ENCODE assay signal across 8 cellular contexts in the genomic region with DNA sequence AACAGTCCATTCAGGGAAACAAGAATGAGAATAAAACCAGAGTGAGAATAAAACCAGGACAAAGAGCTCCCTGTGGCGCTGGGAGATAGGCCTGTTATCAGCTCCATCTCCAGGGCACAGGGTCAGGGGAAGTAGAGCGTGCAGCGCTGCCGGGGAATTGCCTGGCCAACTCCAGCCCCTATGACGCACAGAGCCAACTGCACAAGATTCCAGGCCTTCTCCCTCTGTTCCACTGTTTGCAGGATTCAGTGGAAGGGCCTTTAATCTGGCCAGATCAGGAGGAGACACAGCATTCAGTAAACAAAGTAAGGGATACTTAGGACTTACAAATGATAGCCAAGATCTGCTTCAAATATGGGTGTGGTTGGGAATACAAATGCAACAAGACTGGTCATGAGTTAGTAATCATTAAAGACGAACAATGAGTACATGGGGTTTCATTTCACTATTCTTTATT. TPM values are rescaled to one million over a fixed set of nuclear protein-coding genes. Genes with fewer than 3 reads are reported as not detected.
DNase-seq lines count a peak whose midpoint lies in the region; ATAC-seq and TF ChIP-seq lines count a peak whose summit lies in the region.

No MANE protein-coding gene starts in this region.

- DNase-seq in AG20443 (ENCODE audit: low spot score) (peak; percentile 78), RPMI7951 (ENCODE audit: low read depth) (peak; percentile 95), fibroblast of lung (ENCODE audit: low read depth in 2 of 2) (peak; percentile 82 to 92), neural progenitor cell (ENCODE audit: low spot score) (peak; percentile 50), NCI-H1694 (lab: John Stamatoyannopoulos, UW) (no peak), CD1c-positive myeloid dendritic cell (ENCODE audit: extremely low spot score) (no peak)
- DNase-seq in stimulated activated CD4-positive, alpha-beta T cell treated with anti-CD3 and anti-CD28 coated beads, Interleukin-2, amount 100 ng/mL, for 48 hours = no peak
- no peak for DNase-seq in stimulated activated naive CD8-positive, alpha-beta T cell treated with anti-CD3 and anti-CD28 coated beads, Interleukin-15, Interleukin-2, amounts not matched to agents 100 U/mL and 50 U/mL, for 24 hours

- H3K4me3 ChIP-seq in fibroblast of lung (replicated peaks in 1 of 4; ENCODE audit: control extremely low read depth in 1 of 4, insufficient read depth in 1 of 4, low read depth in 3 of 4, low read length in 4 of 4) (no peak overlapping the region), neural progenitor cell (no peak overlapping the region)

- H2AFZ ChIP-seq in fibroblast of lung (ENCODE audit: low read length) = no peak overlapping the region
- H2AFZ ChIP-seq in neural progenitor cell (replicated peaks) = no peak overlapping the region

- H3K4me1 ChIP-seq in fibroblast of lung (ENCODE audit: control insufficient read depth, extremely low read depth, insufficient read depth, low read length) (peaks cover 35% of the 10 kb centered on the region), neural progenitor cell (peaks cover 31% of the 10 kb centered on the region)

- no peaks in the 10 kb centered on the region for H3K9me3 Mint-ChIP-seq in neural progenitor cell

- H3K9me3 ChIP-seq in fibroblast of lung (ENCODE audit: control insufficient read depth, insufficient read depth, low read depth, low read length) (no peaks in the 10 kb centered on the region), neural progenitor cell (ENCODE audit: low read depth) (no peaks in the 10 kb centered on the region)

- H3K27me3 ChIP-seq in fibroblast of lung (ENCODE audit: control insufficient read depth, insufficient read depth, low read length) (no peaks in the 10 kb centered on the region), neural progenitor cell (no peaks in the 10 kb centered on the region)

- no peak overlapping the region for H3K27ac Mint-ChIP-seq in neural progenitor cell

- H4K20me1 ChIP-seq in fibroblast of lung (ENCODE audit: control insufficient read depth, extremely low read depth, insufficient read depth, low read length) (no peaks in the 10 kb centered on the region), neural progenitor cell (ENCODE audit: low read depth) (peaks cover 28% of the 10 kb centered on the region)

- H3K4me2 ChIP-seq in fibroblast of lung (ENCODE audit: extremely low read depth, insufficient read depth, low read length) (peak overlapping the region; percentile 60), neural progenitor cell (peak overlapping the region; percentile 24)

- no peaks in the 10 kb centered on the region for H3K79me2 ChIP-seq in fibroblast of lung (ENCODE audit: control insufficient read depth, insufficient read depth, low read length)
- H3K79me2 ChIP-seq in neural progenitor cell (ENCODE audit: low read depth) = no peaks in the 10 kb centered on the region

- H3K27ac ChIP-seq in fibroblast of lung (ENCODE audit: insufficient read depth, low read length) = peak overlapping the region; percentile 72
- peak overlapping the region; percentile 50 for H3K27ac ChIP-seq in neural progenitor cell

- peaks cover 15% of the 10 kb centered on the region for H3K36me3 Mint-ChIP-seq in neural progenitor cell

- TF ChIP-seq CTCF in fibroblast of lung (conservative IDR thresholded peaks at IDR 0.05 in 1 of 2, IDR thresholded peaks at IDR 0.05 in 1 of 2; ENCODE audit: low read depth in 1 of 2, low read length in 2 of 2) = no peak
- TF ChIP-seq CTCF in neural progenitor cell (IDR thresholded peaks at IDR 0.05) = no peak

- H3K36me3 ChIP-seq in fibroblast of lung (ENCODE audit: control insufficient read depth, insufficient read depth, low read length) (no peaks in the 10 kb centered on the region), neural progenitor cell (no peaks in the 10 kb centered on the region)

- H3K9ac ChIP-seq in fibroblast of lung (ENCODE audit: insufficient read depth, low read length) = no peak overlapping the region
- no peak overlapping the region for H3K9ac ChIP-seq in neural progenitor cell

- H3K27me3 Mint-ChIP-seq in neural progenitor cell (ENCODE audit: insufficient read depth, low read depth) = no peaks in the 10 kb centered on the region

- no peak overlapping the region for H3K4me3 Mint-ChIP-seq in neural progenitor cell

- H3F3A ChIP-seq in neural progenitor cell (ENCODE audit: low read depth) = peaks cover 24% of the 10 kb centered on the region

- ATAC-seq in stimulated activated naive CD8-positive, alpha-beta T cell treated with anti-CD3 and anti-CD28 coated beads, Interleukin-15, Interleukin-2, amounts not matched to agents 100 U/mL and 50 U/mL, for 24 hours = no peak

- peaks cover 41% of the 10 kb centered on the region for H3K4me1 Mint-ChIP-seq in neural progenitor cell

RNA-seq across cellular contexts. Expression of gene ITGB5, which starts 49.4 kb away (rescaled TPM):
- 287 and 363 TPM in 2 replicates for total RNA-seq in RPMI7951 (2014; rRNA removed; shearing (Covaris generic))
- total RNA-seq in fibroblast of lung (135 and 196 TPM in 2 replicates), neural progenitor cell (ENCODE audit: low replicate concordance) (55.8 and 108 TPM in 2 replicates)
- polyA plus RNA-seq in fibroblast of lung = 99.7 and 121 TPM in 2 replicates
- polyA plus RNA-seq in fibroblast of lung (2012) = 148 and 196 TPM in 2 replicates
- polyA minus RNA-seq in fibroblast of lung (ENCODE audit: low replicate concordance) = 316 and 374 TPM in 2 replicates

Comparison
In these comparisons a context has a peak if more than half of its experiments do, and no peak if none do; other contexts are left out.
1. DNase-seq: peak in AG20443 (single experiment), RPMI7951 (single experiment), fibroblast of lung (2 of 2) and neural progenitor cell (single experiment); none in stimulated activated CD4-positive, alpha-beta T cell treated with anti-CD3 and anti-CD28 coated beads, Interleukin-2, amount 100 ng/mL, for 48 hours (0 of 2), stimulated activated naive CD8-positive, alpha-beta T cell treated with anti-CD3 and anti-CD28 coated beads, Interleukin-15, Interleukin-2, amounts not matched to agents 100 U/mL and 50 U/mL, for 24 hours (single experiment), NCI-H1694 (single experiment) and CD1c-positive myeloid dendritic cell (single experiment).